1 cellular context compared by ENCODE assay signal in the genomic region with DNA sequence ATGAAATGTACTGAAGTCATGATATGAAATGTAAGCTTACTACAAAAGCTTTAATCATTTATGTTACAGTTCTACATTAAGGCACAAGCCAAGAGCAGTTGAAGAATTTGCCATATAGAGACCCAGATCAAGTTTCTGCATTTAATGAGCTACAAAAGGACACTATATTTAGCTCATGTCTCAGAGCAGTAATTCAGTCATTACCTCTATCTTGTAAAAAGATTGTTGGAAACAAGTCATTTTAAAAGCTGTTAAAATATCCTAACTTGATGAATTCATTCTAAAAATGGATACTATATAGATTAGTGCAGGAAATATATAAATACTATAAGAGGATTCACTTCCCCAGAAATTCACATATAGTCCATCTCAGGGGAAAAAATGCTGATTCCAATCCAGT.
TF ChIP-seq lines count a peak whose summit lies in the region.

No MANE protein-coding gene starts in this region.

TF ChIP-seq in HEK293, 187 proteins besides CTCF, POLR2A, EP300 and RAD21 (continued from another document):
- TF ChIP-seq, protein P1, sequence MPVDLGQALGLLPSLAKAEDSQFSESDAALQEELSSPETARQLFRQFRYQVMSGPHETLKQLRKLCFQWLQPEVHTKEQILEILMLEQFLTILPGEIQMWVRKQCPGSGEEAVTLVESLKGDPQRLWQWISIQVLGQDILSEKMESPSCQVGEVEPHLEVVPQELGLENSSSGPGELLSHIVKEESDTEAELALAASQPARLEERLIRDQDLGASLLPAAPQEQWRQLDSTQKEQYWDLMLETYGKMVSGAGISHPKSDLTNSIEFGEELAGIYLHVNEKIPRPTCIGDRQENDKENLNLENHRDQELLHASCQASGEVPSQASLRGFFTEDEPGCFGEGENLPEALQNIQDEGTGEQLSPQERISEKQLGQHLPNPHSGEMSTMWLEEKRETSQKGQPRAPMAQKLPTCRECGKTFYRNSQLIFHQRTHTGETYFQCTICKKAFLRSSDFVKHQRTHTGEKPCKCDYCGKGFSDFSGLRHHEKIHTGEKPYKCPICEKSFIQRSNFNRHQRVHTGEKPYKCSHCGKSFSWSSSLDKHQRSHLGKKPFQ (tag by site-specific recombination; IDR thresholded peaks at IDR 0.05) = 0 out of 2 replicates have a peak, but pooled peaks have one; percentile 17
- TF ChIP-seq, protein P2, sequence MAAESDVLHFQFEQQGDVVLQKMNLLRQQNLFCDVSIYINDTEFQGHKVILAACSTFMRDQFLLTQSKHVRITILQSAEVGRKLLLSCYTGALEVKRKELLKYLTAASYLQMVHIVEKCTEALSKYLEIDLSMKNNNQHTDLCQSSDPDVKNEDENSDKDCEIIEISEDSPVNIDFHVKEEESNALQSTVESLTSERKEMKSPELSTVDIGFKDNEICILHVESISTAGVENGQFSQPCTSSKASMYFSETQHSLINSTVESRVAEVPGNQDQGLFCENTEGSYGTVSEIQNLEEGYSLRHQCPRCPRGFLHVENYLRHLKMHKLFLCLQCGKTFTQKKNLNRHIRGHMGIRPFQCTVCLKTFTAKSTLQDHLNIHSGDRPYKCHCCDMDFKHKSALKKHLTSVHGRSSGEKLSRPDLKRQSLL (tag by site-specific recombination; IDR thresholded peaks at IDR 0.05) = no peak
- TF ChIP-seq ZNF214 (tag by site-specific recombination; IDR thresholded peaks at IDR 0.05; ENCODE audit: borderline replicate concordance) (no peak), ZNF121 (tag by site-specific recombination; IDR thresholded peaks at IDR 0.05) (no peak), ZNF266 (tag by site-specific recombination; IDR thresholded peaks at IDR 0.05; ENCODE audit: low read depth) (no peak), SP7 (tag by site-specific recombination; IDR thresholded peaks at IDR 0.05) (no peak), ZSCAN30 (tag by site-specific recombination; IDR thresholded peaks at IDR 0.05) (no peak), KLF9 (tag by site-specific recombination; IDR thresholded peaks at IDR 0.05; ENCODE audit: low read depth) (no peak), WT1 (tag by site-specific recombination; IDR thresholded peaks at IDR 0.05) (no peak), HOXA7 (CRISPR knock-in tag; IDR thresholded peaks at IDR 0.05; ENCODE audit: borderline replicate concordance) (no peak), ZFHX2 (tag by site-specific recombination; conservative IDR thresholded peaks at IDR 0.05) (no peak), ZBTB21 (tag by site-specific recombination; IDR thresholded peaks at IDR 0.05) (no peak), ZNF843 (tag by site-specific recombination; IDR thresholded peaks at IDR 0.05) (peak; percentile 68; the same call in 1 of the 2 replicates), ZNF157 (tag by site-specific recombination; IDR thresholded peaks at IDR 0.05) (no peak), ZNF624 (tag by site-specific recombination; IDR thresholded peaks at IDR 0.05) (no peak), ZSCAN16 (tag by site-specific recombination; IDR thresholded peaks at IDR 0.05) (no peak), ZNF510 (tag by site-specific recombination; IDR thresholded peaks at IDR 0.05; ENCODE audit: insufficient replicate concordance) (no peak), ZNF791 (tag by site-specific recombination; IDR thresholded peaks at IDR 0.05) (no peak), ZNF747 (tag by site-specific recombination; IDR thresholded peaks at IDR 0.05) (no peak), ZXDB (tag by site-specific recombination; IDR thresholded peaks at IDR 0.05) (no peak), GFI1B (tag by site-specific recombination; IDR thresholded peaks at IDR 0.05) (no peak), ZNF174 (tag by site-specific recombination; IDR thresholded peaks at IDR 0.05) (no peak), BCL11A (tag by site-specific recombination; IDR thresholded peaks at IDR 0.05; ENCODE audit: low read depth) (peak; percentile 65; the same call in 1 of the 2 replicates), ZNF184 (tag by site-specific recombination; IDR thresholded peaks at IDR 0.05) (no peak), ZNF426 (tag by site-specific recombination; IDR thresholded peaks at IDR 0.05) (no peak), ZNF560 (tag by site-specific recombination; IDR thresholded peaks at IDR 0.05; ENCODE audit: borderline replicate concordance) (no peak), ZFP37 (tag by site-specific recombination; IDR thresholded peaks at IDR 0.05) (no peak)
- TF ChIP-seq, protein P3, sequence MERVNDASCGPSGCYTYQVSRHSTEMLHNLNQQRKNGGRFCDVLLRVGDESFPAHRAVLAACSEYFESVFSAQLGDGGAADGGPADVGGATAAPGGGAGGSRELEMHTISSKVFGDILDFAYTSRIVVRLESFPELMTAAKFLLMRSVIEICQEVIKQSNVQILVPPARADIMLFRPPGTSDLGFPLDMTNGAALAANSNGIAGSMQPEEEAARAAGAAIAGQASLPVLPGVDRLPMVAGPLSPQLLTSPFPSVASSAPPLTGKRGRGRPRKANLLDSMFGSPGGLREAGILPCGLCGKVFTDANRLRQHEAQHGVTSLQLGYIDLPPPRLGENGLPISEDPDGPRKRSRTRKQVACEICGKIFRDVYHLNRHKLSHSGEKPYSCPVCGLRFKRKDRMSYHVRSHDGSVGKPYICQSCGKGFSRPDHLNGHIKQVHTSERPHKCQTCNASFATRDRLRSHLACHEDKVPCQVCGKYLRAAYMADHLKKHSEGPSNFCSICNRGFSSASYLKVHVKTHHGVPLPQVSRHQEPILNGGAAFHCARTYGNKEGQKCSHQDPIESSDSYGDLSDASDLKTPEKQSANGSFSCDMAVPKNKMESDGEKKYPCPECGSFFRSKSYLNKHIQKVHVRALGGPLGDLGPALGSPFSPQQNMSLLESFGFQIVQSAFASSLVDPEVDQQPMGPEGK (tag by site-specific recombination; IDR thresholded peaks at IDR 0.05) = no peak
- TF ChIP-seq, protein P4, sequence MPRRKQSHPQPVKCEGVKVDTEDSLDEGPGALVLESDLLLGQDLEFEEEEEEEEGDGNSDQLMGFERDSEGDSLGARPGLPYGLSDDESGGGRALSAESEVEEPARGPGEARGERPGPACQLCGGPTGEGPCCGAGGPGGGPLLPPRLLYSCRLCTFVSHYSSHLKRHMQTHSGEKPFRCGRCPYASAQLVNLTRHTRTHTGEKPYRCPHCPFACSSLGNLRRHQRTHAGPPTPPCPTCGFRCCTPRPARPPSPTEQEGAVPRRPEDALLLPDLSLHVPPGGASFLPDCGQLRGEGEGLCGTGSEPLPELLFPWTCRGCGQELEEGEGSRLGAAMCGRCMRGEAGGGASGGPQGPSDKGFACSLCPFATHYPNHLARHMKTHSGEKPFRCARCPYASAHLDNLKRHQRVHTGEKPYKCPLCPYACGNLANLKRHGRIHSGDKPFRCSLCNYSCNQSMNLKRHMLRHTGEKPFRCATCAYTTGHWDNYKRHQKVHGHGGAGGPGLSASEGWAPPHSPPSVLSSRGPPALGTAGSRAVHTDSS (tag by site-specific recombination; IDR thresholded peaks at IDR 0.05) = no peak
- TF ChIP-seq, protein P5, sequence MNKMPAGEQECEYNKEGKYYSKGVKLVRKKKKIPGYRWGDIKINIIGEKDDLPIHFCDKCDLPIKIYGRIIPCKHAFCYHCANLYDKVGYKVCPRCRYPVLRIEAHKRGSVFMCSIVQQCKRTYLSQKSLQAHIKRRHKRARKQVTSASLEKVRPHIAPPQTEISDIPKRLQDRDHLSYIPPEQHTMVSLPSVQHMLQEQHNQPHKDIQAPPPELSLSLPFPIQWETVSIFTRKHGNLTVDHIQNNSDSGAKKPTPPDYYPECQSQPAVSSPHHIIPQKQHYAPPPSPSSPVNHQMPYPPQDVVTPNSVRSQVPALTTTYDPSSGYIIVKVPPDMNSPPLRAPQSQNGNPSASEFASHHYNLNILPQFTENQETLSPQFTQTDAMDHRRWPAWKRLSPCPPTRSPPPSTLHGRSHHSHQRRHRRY (tag by site-specific recombination; IDR thresholded peaks at IDR 0.05) = no peak
- TF ChIP-seq, protein P6, sequence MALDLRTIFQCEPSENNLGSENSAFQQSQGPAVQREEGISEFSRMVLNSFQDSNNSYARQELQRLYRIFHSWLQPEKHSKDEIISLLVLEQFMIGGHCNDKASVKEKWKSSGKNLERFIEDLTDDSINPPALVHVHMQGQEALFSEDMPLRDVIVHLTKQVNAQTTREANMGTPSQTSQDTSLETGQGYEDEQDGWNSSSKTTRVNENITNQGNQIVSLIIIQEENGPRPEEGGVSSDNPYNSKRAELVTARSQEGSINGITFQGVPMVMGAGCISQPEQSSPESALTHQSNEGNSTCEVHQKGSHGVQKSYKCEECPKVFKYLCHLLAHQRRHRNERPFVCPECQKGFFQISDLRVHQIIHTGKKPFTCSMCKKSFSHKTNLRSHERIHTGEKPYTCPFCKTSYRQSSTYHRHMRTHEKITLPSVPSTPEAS (tag by site-specific recombination; IDR thresholded peaks at IDR 0.05) = no peak
